Comparison of ENCODE assay signal across 1 cellular context in genomic region chr6:44254957-44255808, GRCh38.
A peak's percentile ranks its signal among the peaks of the same experiment; 100 is the strongest.
TF ChIP-seq lines count a peak whose summit lies in the region.

No MANE protein-coding gene starts in this region.

TF ChIP-seq in WTC11, 78 proteins besides CTCF, POLR2A, EP300 and RAD21 (continued from another document):
- TF ChIP-seq PRDM15 (CRISPR knock-in tag; IDR thresholded peaks at IDR 0.05) (no peak), USF1 (CRISPR knock-in tag; IDR thresholded peaks at IDR 0.05) (no peak), MXD4 (CRISPR knock-in tag; IDR thresholded peaks at IDR 0.05; ENCODE audit: borderline replicate concordance) (no peak), ZBTB43 (CRISPR knock-in tag; IDR thresholded peaks at IDR 0.05) (no peak), ZNF232 (CRISPR knock-in tag; IDR thresholded peaks at IDR 0.05) (no peak), ZNF425 (CRISPR knock-in tag; conservative IDR thresholded peaks at IDR 0.05) (peak; percentile 47), FOXP4 (CRISPR knock-in tag; IDR thresholded peaks at IDR 0.05) (no peak), ZNF138 (CRISPR knock-in tag; conservative IDR thresholded peaks at IDR 0.05) (no peak), EMX1 (CRISPR knock-in tag; IDR thresholded peaks at IDR 0.05) (0 out of 2 replicates have a peak, but pooled peaks have one; percentile 36), ATF1 (CRISPR knock-in tag; IDR thresholded peaks at IDR 0.05) (peak; percentile 64; the same call in 1 of the 2 replicates), NFYB (CRISPR knock-in tag; conservative IDR thresholded peaks at IDR 0.05; ENCODE audit: low read depth) (no peak), HMGXB4 (CRISPR knock-in tag; IDR thresholded peaks at IDR 0.05) (no peak), ZNF671 (CRISPR knock-in tag; IDR thresholded peaks at IDR 0.05) (peak; percentile 81; the same call in 1 of the 2 replicates), SOX15 (CRISPR knock-in tag; IDR thresholded peaks at IDR 0.05) (no peak), PRRX2 (CRISPR knock-in tag; IDR thresholded peaks at IDR 0.05) (peak; percentile 82; the same call in 1 of the 2 replicates), OVOL2 (CRISPR knock-in tag; IDR thresholded peaks at IDR 0.05; ENCODE audit: borderline replicate concordance) (no peak), CREM (CRISPR knock-in tag; IDR thresholded peaks at IDR 0.05) (no peak), JAZF1 (CRISPR knock-in tag; IDR thresholded peaks at IDR 0.05) (no peak), ERG (CRISPR knock-in tag; IDR thresholded peaks at IDR 0.05) (peak; percentile 39; the same call in 1 of the 2 replicates), ZNF219 (CRISPR knock-in tag; IDR thresholded peaks at IDR 0.05; ENCODE audit: borderline replicate concordance) (no peak), SMAD3 (CRISPR knock-in tag; IDR thresholded peaks at IDR 0.05; ENCODE audit: borderline replicate concordance) (no peak), ELF4 (CRISPR knock-in tag; IDR thresholded peaks at IDR 0.05; ENCODE audit: low read depth) (no peak), ATF6 (CRISPR knock-in tag; IDR thresholded peaks at IDR 0.05) (no peak), PREB (CRISPR knock-in tag; IDR thresholded peaks at IDR 0.05; ENCODE audit: borderline replicate concordance) (0 out of 2 replicates have a peak, but pooled peaks have one; percentile 38), ZNF416 (CRISPR knock-in tag; IDR thresholded peaks at IDR 0.05) (peak; percentile 85), FOXP1 (CRISPR knock-in tag; IDR thresholded peaks at IDR 0.05; ENCODE audit: borderline replicate concordance) (no peak), SMAD4 (CRISPR knock-in tag; IDR thresholded peaks at IDR 0.05) (no peak), NFATC4 (CRISPR knock-in tag; IDR thresholded peaks at IDR 0.05) (peak; percentile 53)
